ENCODE assay signal across 1 cellular context in the genomic region with DNA sequence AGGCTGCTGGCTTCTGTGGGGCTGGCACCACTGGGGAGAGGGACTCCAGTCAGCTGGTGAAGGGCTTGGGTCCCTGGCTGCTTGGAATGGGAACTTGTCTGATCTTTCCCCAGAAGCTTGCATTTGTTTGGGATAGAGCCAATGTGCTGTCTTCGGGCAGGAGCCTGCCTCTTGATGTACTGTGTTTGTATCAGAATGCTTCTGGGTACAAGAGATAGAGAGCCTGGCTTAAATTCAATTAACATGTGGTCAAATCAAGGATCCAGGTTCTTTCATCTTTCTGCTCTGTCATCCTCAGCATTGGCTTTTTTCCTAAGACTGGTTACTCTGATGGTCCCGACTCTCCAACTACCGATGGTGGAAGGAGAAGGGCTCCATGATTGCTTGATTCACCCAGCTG.
TF ChIP-seq lines count a peak whose summit lies in the region.

No MANE protein-coding gene starts in this region.

TF ChIP-seq in K562, 482 proteins besides CTCF, POLR2A, EP300 and RAD21 (continued from another document):
- TF ChIP-seq TCFL5 (CRISPR knock-in tag; conservative IDR thresholded peaks at IDR 0.05) (no peak), THRAP3 (IDR thresholded peaks at IDR 0.05; ENCODE audit: borderline replicate concordance) (no peak), NR2C1 (IDR thresholded peaks at IDR 0.05) (no peak), NR2C1 (tag; IDR thresholded peaks at IDR 0.05) (no peak), MAFF (IDR thresholded peaks at IDR 0.05; ENCODE audit: low read length) (peak; percentile 23; the same call in 1 of the 2 replicates), TCF7L2 (IDR thresholded peaks at IDR 0.05; ENCODE audit: low read depth, low read length) (0 out of 2 replicates have a peak, but pooled peaks have one; percentile 23), MAZ (CRISPR knock-in tag; conservative IDR thresholded peaks at IDR 0.05 in 1 of 2, IDR thresholded peaks at IDR 0.05 in 1 of 2) (no peak), EHMT2 (IDR thresholded peaks at IDR 0.05) (no peak), C11orf30 (IDR thresholded peaks at IDR 0.05; ENCODE audit: low read depth) (peak; percentile 54; the same call in 1 of the 2 replicates), CCNT2 (IDR thresholded peaks at IDR 0.05; ENCODE audit: borderline replicate concordance, extremely low read depth, insufficient read length, low read depth, low read length) (peak; percentile 44), RBM17 (IDR thresholded peaks at IDR 0.05; ENCODE audit: borderline replicate concordance, low read depth, low read length) (no peak), FIP1L1 (IDR thresholded peaks at IDR 0.05; ENCODE audit: low read depth, low read length, poor library complexity, severe bottlenecking) (no peak), ZNF408 (CRISPR knock-in tag; IDR thresholded peaks at IDR 0.05; ENCODE audit: low read depth) (no peak), ZNF507 (tag; conservative IDR thresholded peaks at IDR 0.05) (no peak)
- TF ChIP-seq, protein P1, sequence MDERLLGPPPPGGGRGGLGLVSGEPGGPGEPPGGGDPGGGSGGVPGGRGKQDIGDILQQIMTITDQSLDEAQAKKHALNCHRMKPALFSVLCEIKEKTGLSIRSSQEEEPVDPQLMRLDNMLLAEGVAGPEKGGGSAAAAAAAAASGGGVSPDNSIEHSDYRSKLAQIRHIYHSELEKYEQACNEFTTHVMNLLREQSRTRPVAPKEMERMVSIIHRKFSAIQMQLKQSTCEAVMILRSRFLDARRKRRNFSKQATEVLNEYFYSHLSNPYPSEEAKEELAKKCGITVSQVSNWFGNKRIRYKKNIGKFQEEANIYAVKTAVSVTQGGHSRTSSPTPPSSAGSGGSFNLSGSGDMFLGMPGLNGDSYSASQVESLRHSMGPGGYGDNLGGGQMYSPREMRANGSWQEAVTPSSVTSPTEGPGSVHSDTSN (CRISPR knock-in tag; IDR thresholded peaks at IDR 0.05; ENCODE audit: low read depth), result no peak
- TF ChIP-seq, protein P1 (tag; conservative IDR thresholded peaks at IDR 0.05; ENCODE audit: low read depth), result peak; percentile 70
